In genomic region chr14:55066223-55066622, GRCh38 we compare ENCODE assay signal across 17 cellular contexts. TPM values are rescaled to one million over a fixed set of nuclear protein-coding genes. Genes with fewer than 3 reads are reported as not detected.
DNase-seq lines count a peak whose midpoint lies in the region; ATAC-seq and TF ChIP-seq lines count a peak whose summit lies in the region.
"Had no signal": no experiment of that assay in that cellular context is flagged by ENCODE, and none has a peak within 500 bp of the region (broad histone marks: within the 10 kb centered on the region; RNA-seq: fewer than 3 reads in every experiment).

No MANE protein-coding gene starts in this region.

- H3K4me1 Mint-ChIP-seq in activated T-cell treated with anti-CD3 and anti-CD28 coated beads, Interleukin-2, amount 50 U/mL, for 72 hours (ENCODE audit: low read depth), result peaks cover 17% of the 10 kb centered on the region
- H3K4me1 Mint-ChIP-seq in CD8-positive, alpha-beta memory T cell, result peaks cover 13 to 31% (median 31%) of the 10 kb centered on the region in 3 donors
- H3K4me1 Mint-ChIP-seq in IgD-negative memory B cell (peaks cover 19 to 21% (median 19%) of the 10 kb centered on the region in 3 donors), memory B cell (peaks cover 14% of the 10 kb centered on the region), chondrocyte (ENCODE audit: low read depth) (peaks cover 30% of the 10 kb centered on the region)
- H3K4me1 Mint-ChIP-seq in activated CD4-positive, alpha-beta T cell treated with anti-CD3 and anti-CD28 coated beads for 36 hours, result peaks cover 13% of the 10 kb centered on the region

- ATAC-seq in activated T-cell treated with anti-CD3 and anti-CD28 coated beads, Interleukin-2, amount 50 U/mL, for 72 hours (replicated peaks in 1 of 2), result no peak
- ATAC-seq in memory B cell (ENCODE audit: low read depth), result peak; percentile 27
- no peak for ATAC-seq in activated CD4-positive, alpha-beta T cell treated with anti-CD3 and anti-CD28 coated beads for 36 hours

- no peak overlapping the region for H3K4me3 Mint-ChIP-seq in activated T-cell treated with anti-CD3 and anti-CD28 coated beads, Interleukin-2, amount 50 U/mL, for 72 hours
- no peak overlapping the region for H3K4me3 Mint-ChIP-seq in CD8-positive, alpha-beta memory T cell
- H3K4me3 Mint-ChIP-seq in IgD-negative memory B cell (peak overlapping the region in 2 of 4 donors; percentile 14 to 58), memory B cell (no peak overlapping the region), chondrocyte (ENCODE audit: unreplicated experiment) (no peak overlapping the region)
- no peak overlapping the region for H3K4me3 Mint-ChIP-seq in activated CD4-positive, alpha-beta T cell treated with anti-CD3 and anti-CD28 coated beads for 36 hours

- H3K36me3 Mint-ChIP-seq in activated T-cell treated with anti-CD3 and anti-CD28 coated beads, Interleukin-2, amount 50 U/mL, for 72 hours (ENCODE audit: insufficient read depth in 2 of 2), result peaks cover 2 to 20% of the 10 kb centered on the region in 2 donors
- H3K36me3 Mint-ChIP-seq in CD8-positive, alpha-beta memory T cell, result peaks cover 0 to 61% (median 12%) of the 10 kb centered on the region in 3 donors
- H3K36me3 Mint-ChIP-seq in IgD-negative memory B cell (no peaks in the 10 kb centered on the region), memory B cell (peaks cover 24% of the 10 kb centered on the region), chondrocyte (ENCODE audit: low read depth) (peaks cover 25% of the 10 kb centered on the region)
- H3K36me3 Mint-ChIP-seq in activated CD4-positive, alpha-beta T cell treated with anti-CD3 and anti-CD28 coated beads for 36 hours (ENCODE audit: low read depth), result peaks cover 54% of the 10 kb centered on the region

- H3K27me3 Mint-ChIP-seq in activated T-cell treated with anti-CD3 and anti-CD28 coated beads, Interleukin-2, amount 50 U/mL, for 72 hours (ENCODE audit: low read depth), result no peaks in the 10 kb centered on the region
- H3K27me3 Mint-ChIP-seq in CD8-positive, alpha-beta memory T cell, result no peaks in the 10 kb centered on the region
- no peaks in the 10 kb centered on the region for H3K27me3 Mint-ChIP-seq in IgD-negative memory B cell
- H3K27me3 Mint-ChIP-seq in memory B cell, result no peaks in the 10 kb centered on the region
- no peaks in the 10 kb centered on the region for H3K27me3 Mint-ChIP-seq in chondrocyte (ENCODE audit: low read depth)
- no peaks in the 10 kb centered on the region for H3K27me3 Mint-ChIP-seq in activated CD4-positive, alpha-beta T cell treated with anti-CD3 and anti-CD28 coated beads for 36 hours

- CTCF ChIA-PET in CD8-positive, alpha-beta memory T cell (lab: Charles Lee), result interaction anchor here (3.9 kb wide), 1 partner anchor 15 kb away, joined by 14 read pairs; the partner anchor contains the start of gene MAPK1IP1L
- CTCF ChIA-PET in activated CD4-positive, alpha-beta T cell treated with anti-CD3 and anti-CD28 coated beads for 36 hours (lab: Charles Lee), result interaction anchor here (0.6 to 1.1 kb wide), 4 partner anchors 11 to 51 kb away, joined by 3 to 9 read pairs (median 4); partner anchors contain the start of gene MAPK1IP1L

- H3K4me3 ChIP-seq in CD8-positive, alpha-beta memory T cell (ENCODE audit: low read length), result no peak overlapping the region
- H3K4me3 ChIP-seq: Peyer's patch had no signal

- no peaks in the 10 kb centered on the region for H3K9me3 ChIP-seq in CD8-positive, alpha-beta memory T cell (ENCODE audit: low read length)
- H3K9me3 ChIP-seq: Caco-2, Peyer's patch had no signal

- no peaks in the 10 kb centered on the region for H3K9me3 Mint-ChIP-seq in activated T-cell treated with anti-CD3 and anti-CD28 coated beads, Interleukin-2, amount 50 U/mL, for 72 hours
- H3K9me3 Mint-ChIP-seq in CD8-positive, alpha-beta memory T cell, result no peaks in the 10 kb centered on the region
- no peaks in the 10 kb centered on the region for H3K9me3 Mint-ChIP-seq in IgD-negative memory B cell
- H3K9me3 Mint-ChIP-seq in memory B cell, result no peaks in the 10 kb centered on the region
- H3K9me3 Mint-ChIP-seq in chondrocyte (ENCODE audit: low read depth), result no peaks in the 10 kb centered on the region
- H3K9me3 Mint-ChIP-seq in activated CD4-positive, alpha-beta T cell treated with anti-CD3 and anti-CD28 coated beads for 36 hours (ENCODE audit: low read depth), result no peaks in the 10 kb centered on the region

- POLR2A ChIA-PET in CD8-positive, alpha-beta memory T cell (lab: Charles Lee), result interaction anchor here (0.7 kb wide), 1 partner anchor 359 kb away, joined by 4 read pairs; no protein-coding TSS in a partner anchor
- POLR2A ChIA-PET in activated CD4-positive, alpha-beta T cell treated with anti-CD3 and anti-CD28 coated beads for 36 hours (lab: Charles Lee), result interaction anchor here (0.6 to 1.8 kb wide), 2 partner anchors 13 to 19 kb away, joined by 3 to 8 read pairs; no protein-coding TSS in a partner anchor

- no peaks in the 10 kb centered on the region for H3K27me3 ChIP-seq in CD8-positive, alpha-beta memory T cell (ENCODE audit: insufficient read depth, low read length, poor library complexity, severe bottlenecking)
- H3K27me3 ChIP-seq: Peyer's patch had no signal

- H3K4me1 ChIP-seq in CD8-positive, alpha-beta memory T cell (ENCODE audit: insufficient read depth, low read length), result no peaks in the 10 kb centered on the region
- H3K4me1 ChIP-seq: Peyer's patch had no signal

- H3K27ac ChIP-seq in CD8-positive, alpha-beta memory T cell (ENCODE audit: low read depth, low read length), result no peak overlapping the region
- H3K27ac ChIP-seq: Peyer's patch had no signal

- H3K36me3 ChIP-seq in CD8-positive, alpha-beta memory T cell (ENCODE audit: insufficient read depth, low read length), result peaks cover 26% of the 10 kb centered on the region

- no peak for TF ChIP-seq CTCF in chondrocyte (IDR thresholded peaks at IDR 0.05)

- intact Hi-C loops in activated CD4-positive, alpha-beta T cell treated with anti-CD3 and anti-CD28 coated beads for 36 hours (cut with DNase I, micrococcal nuclease), result no loop called here

- peak overlapping the region; percentile 2 for H3K27ac Mint-ChIP-seq in activated T-cell treated with anti-CD3 and anti-CD28 coated beads, Interleukin-2, amount 50 U/mL, for 72 hours
- H3K27ac Mint-ChIP-seq in CD8-positive, alpha-beta memory T cell, result peak overlapping the region in 5 of 8 donors; percentile 6 to 49 (median 18)
- H3K27ac Mint-ChIP-seq in IgD-negative memory B cell (peak overlapping the region in 2 of 3 donors; percentile 36 to 88), memory B cell (peak overlapping the region; percentile 67), chondrocyte (ENCODE audit: unreplicated experiment) (no peak overlapping the region)
- H3K27ac Mint-ChIP-seq in activated CD4-positive, alpha-beta T cell treated with anti-CD3 and anti-CD28 coated beads for 36 hours, result no peak overlapping the region

- no peak for DNase-seq in activated T-cell treated with anti-CD3 and anti-CD28 coated beads, Interleukin-2, amount 50 U/mL, for 72 hours
- no peak for DNase-seq in activated T-cell treated with anti-CD3 and anti-CD28 coated beads, Interleukin-2, amount 50 U/mL, for 1 hour
- DNase-seq in CD8-positive, alpha-beta memory T cell, result no peak
- DNase-seq in memory B cell (ENCODE audit: low spot score in 2 of 2) (no peak), chondrocyte (ENCODE audit: low spot score) (no peak), SHP77 treated with DMSO at 0.1 percent for 48 hours (lab: John Stamatoyannopoulos, UW) (no peak)
- DNase-seq in activated CD4-positive, alpha-beta T cell treated with anti-CD3 and anti-CD28 coated beads for 36 hours, result no peak
- DNase-seq: 8988T, C1 segment of cervical spinal cord, Caco-2, IMR-90, NCI-H1417 treated with DMSO at 0.1 percent for 48 hours, NCI-H2029, NCI-H2171 treated with DMSO at 0.1 percent for 48 hours, Peyer's patch, Right ventricle myocardium superior had no signal

RNA-seq across cellular contexts. Expression of gene MAPK1IP1L, which starts 14.8 kb away (rescaled TPM):
- total RNA-seq in activated T-cell treated with anti-CD3 and anti-CD28 coated beads, Interleukin-2, amount 50 U/mL, for 72 hours, result 10 to 100 TPM; 90.9 to 91.4 TPM
- 100 to 1,000 TPM; 104 to 106 TPM for total RNA-seq in CD8-positive, alpha-beta memory T cell
- polyA plus RNA-seq in CD8-positive, alpha-beta memory T cell, result 86.8 TPM
- 119 TPM for polyA plus RNA-seq in IgD-negative memory B cell
- total RNA-seq in chondrocyte, result 85.0 to 91.7 TPM (median 87.3 TPM) in 3 replicates
- 100 to 1,000 TPM in 1 of 2 experiments, 10 to 100 TPM in 1; 98.6 to 180 TPM for total RNA-seq in activated CD4-positive, alpha-beta T cell treated with anti-CD3 and anti-CD28 coated beads for 36 hours

RNA-seq across cellular contexts. Expression of gene SOCS4, which starts 39.2 kb away (rescaled TPM):
- total RNA-seq in activated T-cell treated with anti-CD3 and anti-CD28 coated beads, Interleukin-2, amount 50 U/mL, for 72 hours, result 10 to 100 TPM; 25.9 to 27.0 TPM
- total RNA-seq in CD8-positive, alpha-beta memory T cell, result 10 to 100 TPM; 38.0 to 44.8 TPM
- polyA plus RNA-seq in CD8-positive, alpha-beta memory T cell, result 2.3 TPM
- polyA plus RNA-seq in IgD-negative memory B cell, result 2.2 TPM
- 23.6 to 29.0 TPM (median 25.0 TPM) in 3 replicates for total RNA-seq in chondrocyte
- 10 to 100 TPM; 18.4 to 21.3 TPM for total RNA-seq in activated CD4-positive, alpha-beta T cell treated with anti-CD3 and anti-CD28 coated beads for 36 hours

RNA-seq across cellular contexts. Expression of gene WDHD1, which starts 39.3 kb away (rescaled TPM):
- total RNA-seq in activated T-cell treated with anti-CD3 and anti-CD28 coated beads, Interleukin-2, amount 50 U/mL, for 72 hours, result 10 to 100 TPM; 43.7 to 50.7 TPM
- 10 to 100 TPM; 56.3 to 56.6 TPM for total RNA-seq in CD8-positive, alpha-beta memory T cell
- 3.1 TPM for polyA plus RNA-seq in CD8-positive, alpha-beta memory T cell
- polyA plus RNA-seq in IgD-negative memory B cell, result 3.9 TPM
- total RNA-seq in chondrocyte, result 7.1 to 15.0 TPM (median 7.6 TPM) in 3 replicates
- total RNA-seq in activated CD4-positive, alpha-beta T cell treated with anti-CD3 and anti-CD28 coated beads for 36 hours, result 10 to 100 TPM; 64.4 to 71.1 TPM

Comparison
In these comparisons a context has a peak if more than half of its experiments do, and no peak if none do; other contexts are left out.
1. H3K27ac Mint-ChIP-seq: peak in activated T-cell treated with anti-CD3 and anti-CD28 coated beads, Interleukin-2, amount 50 U/mL, for 72 hours (single experiment), CD8-positive, alpha-beta memory T cell (5 of 8), IgD-negative memory B cell (2 of 3) and memory B cell (single experiment); none in chondrocyte (single experiment) and activated CD4-positive, alpha-beta T cell treated with anti-CD3 and anti-CD28 coated beads for 36 hours (single experiment).